ENCODE assay signal across 8 cellular contexts in genomic region chr1:203440780-203441179, GRCh38. TPM values are rescaled to one million over a fixed set of nuclear protein-coding genes. Genes with fewer than 3 reads are reported as not detected.
DNase-seq lines count a peak whose midpoint lies in the region; ATAC-seq lines count a peak whose summit lies in the region.

No MANE protein-coding gene starts in this region.

- no peak for ATAC-seq in HG02678 (IDR thresholded peaks at IDR 0.05; ENCODE audit: unreplicated experiment)

- DNase-seq in stimulated activated CD4-positive, alpha-beta T cell treated with anti-CD3 and anti-CD28 coated beads, Interleukin-15, amount 100 ng/mL, for 24 hours: peak; percentile 9
- DNase-seq in stimulated activated CD4-positive, alpha-beta T cell treated with anti-CD3 and anti-CD28 coated beads, Interleukin-4, amount 100 ng/mL, for 4 hours: no peak
- peak; percentile 63 for DNase-seq in SK-MEL-5 (ENCODE audit: low read depth, low spot score)
- DNase-seq in glomerular visceral epithelial cell (ENCODE audit: extremely low spot score): peak; percentile 64
- DNase-seq in posterior vena cava (ENCODE audit: low spot score): peak; percentile 92
- DNase-seq in activated CD8-positive, alpha-beta memory T cell treated with anti-CD3 and anti-CD28 coated beads, Interleukin-2, amount 50 U/mL, for 48 hours: no peak
- DNase-seq in NK-92 (lab: John Stamatoyannopoulos, UW; ENCODE audit: unreplicated experiment): no peak

- in situ Hi-C loops in SK-MEL-5 (cut with HindIII; ENCODE audit: low pct_unique_long_range_greater_than_20kb, low sequenced_read_pairs): no loop called here

- intact Hi-C loops in posterior vena cava (cut with DNase I): loop anchor here (5.0 to 10.0 kb wide), 5 partner anchors 33 to 166 kb away; no protein-coding TSS in a partner anchor

RNA-seq across cellular contexts. Expression of gene PRELP, which starts 34.8 kb away (rescaled TPM):
- total RNA-seq in SK-MEL-5 (2014; rRNA removed; shearing (Covaris generic)): 0.11 TPM in 1 of 2 replicates, not detected in the other
- 0.37 and 0.57 TPM in 2 replicates for polyA plus RNA-seq in SK-MEL-5 (2015; cell fraction: cytosol; rRNA removed)
- polyA plus RNA-seq in SK-MEL-5 (2015; cell fraction: nucleus; rRNA removed): 0.04 and 0.23 TPM in 2 replicates
- total RNA-seq in posterior vena cava: 100 to 1,000 TPM; 172 to 283 TPM

RNA-seq across cellular contexts. Expression of gene OPTC, which starts 53.2 kb away (rescaled TPM):
- total RNA-seq in SK-MEL-5 (2014; rRNA removed; shearing (Covaris generic)): not detected in 2 replicates
- polyA plus RNA-seq in SK-MEL-5 (2015; cell fraction: cytosol; rRNA removed): not detected in 2 replicates
- polyA plus RNA-seq in SK-MEL-5 (2015; cell fraction: nucleus; rRNA removed): not detected in 2 replicates
- not detected for total RNA-seq in posterior vena cava

Comparison
In these comparisons a context has a peak if more than half of its experiments do, and no peak if none do; other contexts are left out.
1. DNase-seq: peak in stimulated activated CD4-positive, alpha-beta T cell treated with anti-CD3 and anti-CD28 coated beads, Interleukin-15, amount 100 ng/mL, for 24 hours (single experiment), SK-MEL-5 (single experiment), glomerular visceral epithelial cell (single experiment) and posterior vena cava (single experiment); none in stimulated activated CD4-positive, alpha-beta T cell treated with anti-CD3 and anti-CD28 coated beads, Interleukin-4, amount 100 ng/mL, for 4 hours (0 of 2), activated CD8-positive, alpha-beta memory T cell treated with anti-CD3 and anti-CD28 coated beads, Interleukin-2, amount 50 U/mL, for 48 hours (single experiment) and NK-92 (single experiment).
2. RNA of gene PRELP, which starts 34.8 kb away (total RNA-seq): 172 to 283 TPM in posterior vena cava; 0.11 TPM in SK-MEL-5; every median in the first group is over 100 times any median in the second.